8 cellular contexts compared by ENCODE assay signal in the genomic region with DNA sequence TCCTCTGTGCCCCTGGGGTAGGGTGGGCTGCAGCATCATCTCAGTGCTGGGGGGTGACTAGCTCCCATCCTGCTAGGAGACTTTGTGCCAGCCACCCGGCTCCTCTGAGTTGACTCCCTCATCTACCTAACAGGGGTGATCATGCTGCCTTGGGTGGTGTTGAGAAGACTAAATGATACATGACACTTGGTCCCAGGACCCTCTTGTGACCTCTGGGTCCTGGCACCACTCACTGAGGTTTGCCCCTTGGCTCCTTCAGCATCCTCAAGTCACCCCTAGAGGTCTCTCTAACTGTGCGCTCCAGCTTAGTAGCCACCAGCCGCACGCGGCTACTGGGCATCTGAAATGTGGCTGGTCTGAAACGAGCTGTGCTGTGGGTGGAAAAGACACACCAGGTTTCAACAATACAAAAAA.
DNase-seq lines count a peak whose midpoint lies in the region; ATAC-seq, FAIRE-seq and TF ChIP-seq lines count a peak whose summit lies in the region.

No MANE protein-coding gene starts in this region.

- no peaks in the 10 kb centered on the region for H3K9me2 ChIP-seq in PC-9 (ENCODE audit: insufficient read depth)

- no peak overlapping the region for H3K27ac ChIP-seq in PC-9
- no peak overlapping the region for H3K27ac ChIP-seq in neural progenitor cell

- no peak for FAIRE-seq in D721Med (lab: Jason Lieb, UNC)

- no peak overlapping the region for H3K4me2 ChIP-seq in PC-9
- no peak overlapping the region for H3K4me2 ChIP-seq in neural progenitor cell

- DNase-seq in D721Med (ENCODE audit: insufficient read length, low spot score) (no peak), PC-9 (peak in 1 of 2 experiments; percentile 15), endothelial cell (ENCODE audit: low spot score) (peak; percentile 50), neural progenitor cell (ENCODE audit: low spot score) (peak; percentile 75)
- DNase-seq in activated T-helper 1 cell treated with anti-CD3 and anti-CD28 coated beads, Interleukin-12 subunit alpha, Interleukin-12 subunit beta, Interleukin-2, Interleukin-4 antibody, amounts not matched to agents 30 ng/mL and 10 ng/mL and 1 ng/mL, durations not matched to agents 14 hours and 24 hours and 36 hours (ENCODE audit: low spot score): no peak

- H2AFZ ChIP-seq in PC-9: no peak overlapping the region
- H2AFZ ChIP-seq in neural progenitor cell (replicated peaks): no peak overlapping the region

- H3K36me3 ChIP-seq in PC-9 (ENCODE audit: low read depth) (no peaks in the 10 kb centered on the region), neural progenitor cell (no peaks in the 10 kb centered on the region)

- H3K4me3 ChIP-seq in PC-9: no peak overlapping the region
- no peak overlapping the region for H3K4me3 ChIP-seq in neural progenitor cell

- H3K36me3 Mint-ChIP-seq in endothelial cell (ENCODE audit: low read depth, unreplicated experiment) (no peaks in the 10 kb centered on the region), neural progenitor cell (no peaks in the 10 kb centered on the region)
- H3K36me3 Mint-ChIP-seq in activated T-helper 1 cell treated with anti-CD3 and anti-CD28 coated beads, Interleukin-12 subunit alpha, Interleukin-12 subunit beta, Interleukin-2, Interleukin-4 antibody, amounts not matched to agents 30 ng/mL and 10 ng/mL and 1 ng/mL, durations not matched to agents 14 hours and 24 hours and 36 hours (ENCODE audit: low read depth): no peaks in the 10 kb centered on the region

- intact Hi-C loops in PC-9 (cut with micrococcal nuclease; ENCODE audit: unreplicated experiment): no loop called here
- intact Hi-C loops in activated T-helper 1 cell treated with anti-CD3 and anti-CD28 coated beads, Interleukin-12 subunit alpha, Interleukin-12 subunit beta, Interleukin-2, Interleukin-4 antibody, amounts not matched to agents 30 ng/mL and 10 ng/mL and 1 ng/mL, durations not matched to agents 14 hours and 24 hours and 36 hours (cut with micrococcal nuclease): loop anchor here (1.0 kb wide), 2 partner anchors 78 to 83 kb away; no protein-coding TSS in a partner anchor

- H3K4me1 ChIP-seq in PC-9 (replicated peaks; ENCODE audit: insufficient read depth) (no peaks in the 10 kb centered on the region), neural progenitor cell (peaks cover 8% of the 10 kb centered on the region)

- ATAC-seq in GM21786 (IDR thresholded peaks at IDR 0.05; ENCODE audit: unreplicated experiment) (peak; percentile 58), HG02759 (IDR thresholded peaks at IDR 0.05; ENCODE audit: unreplicated experiment) (no peak), GM19035 (IDR thresholded peaks at IDR 0.05; ENCODE audit: unreplicated experiment) (no peak)

- H3K27me3 Mint-ChIP-seq in endothelial cell (ENCODE audit: unreplicated experiment) (peaks cover 5% of the 10 kb centered on the region), neural progenitor cell (ENCODE audit: insufficient read depth, low read depth) (peaks cover 4% of the 10 kb centered on the region)
- H3K27me3 Mint-ChIP-seq in activated T-helper 1 cell treated with anti-CD3 and anti-CD28 coated beads, Interleukin-12 subunit alpha, Interleukin-12 subunit beta, Interleukin-2, Interleukin-4 antibody, amounts not matched to agents 30 ng/mL and 10 ng/mL and 1 ng/mL, durations not matched to agents 14 hours and 24 hours and 36 hours (ENCODE audit: insufficient read depth): peaks cover 2% of the 10 kb centered on the region

- CTCF ChIA-PET in PC-9 (lab: Charles Lee): no interaction called here

- H3K4me3 Mint-ChIP-seq in endothelial cell (ENCODE audit: unreplicated experiment): no peak overlapping the region
- no peak overlapping the region for H3K4me3 Mint-ChIP-seq in neural progenitor cell
- no peak overlapping the region for H3K4me3 Mint-ChIP-seq in activated T-helper 1 cell treated with anti-CD3 and anti-CD28 coated beads, Interleukin-12 subunit alpha, Interleukin-12 subunit beta, Interleukin-2, Interleukin-4 antibody, amounts not matched to agents 30 ng/mL and 10 ng/mL and 1 ng/mL, durations not matched to agents 14 hours and 24 hours and 36 hours

- H4K20me1 ChIP-seq in PC-9 (ENCODE audit: insufficient read depth) (no peaks in the 10 kb centered on the region), neural progenitor cell (ENCODE audit: low read depth) (no peaks in the 10 kb centered on the region)

- H3K9me3 Mint-ChIP-seq in endothelial cell (ENCODE audit: unreplicated experiment) (no peaks in the 10 kb centered on the region), neural progenitor cell (no peaks in the 10 kb centered on the region)
- H3K9me3 Mint-ChIP-seq in activated T-helper 1 cell treated with anti-CD3 and anti-CD28 coated beads, Interleukin-12 subunit alpha, Interleukin-12 subunit beta, Interleukin-2, Interleukin-4 antibody, amounts not matched to agents 30 ng/mL and 10 ng/mL and 1 ng/mL, durations not matched to agents 14 hours and 24 hours and 36 hours: no peaks in the 10 kb centered on the region

- H3K9me3 ChIP-seq in PC-9 (ENCODE audit: insufficient read depth, low read depth) (no peaks in the 10 kb centered on the region), neural progenitor cell (ENCODE audit: low read depth) (no peaks in the 10 kb centered on the region)

- H3K27ac Mint-ChIP-seq in endothelial cell (ENCODE audit: unreplicated experiment): no peak overlapping the region
- no peak overlapping the region for H3K27ac Mint-ChIP-seq in neural progenitor cell
- no peak overlapping the region for H3K27ac Mint-ChIP-seq in activated T-helper 1 cell treated with anti-CD3 and anti-CD28 coated beads, Interleukin-12 subunit alpha, Interleukin-12 subunit beta, Interleukin-2, Interleukin-4 antibody, amounts not matched to agents 30 ng/mL and 10 ng/mL and 1 ng/mL, durations not matched to agents 14 hours and 24 hours and 36 hours

- TF ChIP-seq CTCF in D721Med (IDR thresholded peaks at IDR 0.05; ENCODE audit: insufficient read depth, missing control alignments): peak; percentile 52
- peak; percentile 34; the same call in 1 of the 2 replicates for TF ChIP-seq CTCF in PC-9 (conservative IDR thresholded peaks at IDR 0.05)
- peak; percentile 25 for TF ChIP-seq CTCF in endothelial cell (IDR thresholded peaks at IDR 0.05; ENCODE audit: unreplicated experiment)
- peak; percentile 66 for TF ChIP-seq CTCF in neural progenitor cell (IDR thresholded peaks at IDR 0.05)

- H3K79me2 ChIP-seq in PC-9 (ENCODE audit: low read depth) (no peaks in the 10 kb centered on the region), neural progenitor cell (ENCODE audit: low read depth) (no peaks in the 10 kb centered on the region)

- no peaks in the 10 kb centered on the region for H3K27me3 ChIP-seq in PC-9 (ENCODE audit: insufficient read depth, low read depth)
- H3K27me3 ChIP-seq in neural progenitor cell: no peaks in the 10 kb centered on the region

- peaks cover 4% of the 10 kb centered on the region for H3K4me1 Mint-ChIP-seq in endothelial cell (ENCODE audit: unreplicated experiment)
- H3K4me1 Mint-ChIP-seq in neural progenitor cell: no peaks in the 10 kb centered on the region
- H3K4me1 Mint-ChIP-seq in activated T-helper 1 cell treated with anti-CD3 and anti-CD28 coated beads, Interleukin-12 subunit alpha, Interleukin-12 subunit beta, Interleukin-2, Interleukin-4 antibody, amounts not matched to agents 30 ng/mL and 10 ng/mL and 1 ng/mL, durations not matched to agents 14 hours and 24 hours and 36 hours (ENCODE audit: low read depth): peaks cover 30% of the 10 kb centered on the region

- H3F3A ChIP-seq in PC-9 (ENCODE audit: insufficient read depth, low read depth) (no peaks in the 10 kb centered on the region), neural progenitor cell (ENCODE audit: low read depth) (no peaks in the 10 kb centered on the region)

- POLR2A ChIA-PET in PC-9 (lab: Charles Lee; ENCODE audit: unreplicated experiment): interaction anchor here (0.6 to 0.7 kb wide), 2 partner anchors 41 to 391 kb away, joined by 3 to 6 read pairs; no protein-coding TSS in a partner anchor

- H3K9ac ChIP-seq in neural progenitor cell: no peak overlapping the region

- BruUV-seq in PC-9 (replicated peaks; lab: Mats Ljungman, UMichigan): no TSS peak

Comparison
In these comparisons a context has a peak if more than half of its experiments do, and no peak if none do; other contexts are left out.
1. DNase-seq: peak in endothelial cell (single experiment) and neural progenitor cell (single experiment); none in D721Med (single experiment) and activated T-helper 1 cell treated with anti-CD3 and anti-CD28 coated beads, Interleukin-12 subunit alpha, Interleukin-12 subunit beta, Interleukin-2, Interleukin-4 antibody, amounts not matched to agents 30 ng/mL and 10 ng/mL and 1 ng/mL, durations not matched to agents 14 hours and 24 hours and 36 hours (single experiment).
2. Peak in every context shown above with its lines, with median percentiles within 50 percentile points of each other: CTCF ChIP-seq.